9 cellular contexts compared by ENCODE assay signal in the genomic region with DNA sequence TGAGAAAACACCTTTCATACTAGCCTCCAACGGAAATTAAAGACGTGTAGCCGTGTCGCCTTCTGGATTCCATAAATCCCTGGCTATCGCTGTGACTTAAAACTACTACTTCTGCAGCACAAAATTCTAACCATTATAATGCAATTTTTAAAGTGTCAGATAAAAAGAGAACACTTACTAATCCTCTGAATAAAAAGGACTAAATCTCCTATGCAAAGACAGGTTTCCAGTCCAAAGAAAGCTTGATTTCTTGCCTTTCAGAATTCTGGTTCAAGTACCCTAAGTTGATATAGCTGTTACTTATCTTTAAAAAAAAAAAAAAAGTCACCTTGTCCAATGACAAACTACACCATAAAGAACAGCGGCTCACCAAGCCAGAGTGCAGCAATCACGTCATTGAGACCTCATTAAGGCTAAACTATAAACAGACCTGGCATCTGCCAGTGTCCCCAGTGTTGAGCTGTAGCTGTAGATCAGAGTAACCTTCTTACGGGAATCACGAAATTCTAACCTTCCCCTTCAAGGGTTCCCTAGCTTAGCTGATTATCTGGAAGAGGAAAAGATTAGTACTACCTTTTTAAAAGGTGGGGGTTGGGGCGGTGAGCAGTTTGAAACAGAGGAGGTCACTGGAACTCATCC. TPM values are rescaled to one million over a fixed set of nuclear protein-coding genes. Genes with fewer than 3 reads are reported as not detected.
DNase-seq lines count a peak whose midpoint lies in the region; ATAC-seq and TF ChIP-seq lines count a peak whose summit lies in the region.
"Had no signal": no experiment of that assay in that cellular context is flagged by ENCODE, and none has a peak within 500 bp of the region (broad histone marks: within the 10 kb centered on the region; RNA-seq: fewer than 3 reads in every experiment).

No MANE protein-coding gene starts in this region.

- CTCF ChIA-PET in A673 (lab: Charles Lee): interaction anchor here (0.6 kb wide), 1 partner anchor 9 kb away, joined by 10 read pairs; no protein-coding TSS in a partner anchor

- H3K4me3 ChIP-seq in A673 (ENCODE audit: low read depth, low read length, poor library complexity, severe bottlenecking): no peak overlapping the region

- peaks cover 10% of the 10 kb centered on the region for H3K4me1 ChIP-seq in A673 (ENCODE audit: insufficient read depth, low read length, poor library complexity, severe bottlenecking)

- H3K36me3 ChIP-seq in A673 (ENCODE audit: insufficient read depth, low read length, poor library complexity, severe bottlenecking): peaks cover 7% of the 10 kb centered on the region

- no peak overlapping the region for H3K27ac Mint-ChIP-seq in central memory CD8-positive, alpha-beta T cell (ENCODE audit: low read depth)
- no peak overlapping the region for H3K27ac Mint-ChIP-seq in natural killer cell treated with Interleukin-12 subunit alpha and Interleukin-12 subunit beta and Interleukin-15 and Interleukin-18, amount 100 ng/mL, for 72 hours

- DNase-seq in ELF-1 (ENCODE audit: low read depth, low spot score): peak; percentile 45
- DNase-seq in NCI-H524 treated with DMSO at 0.1 percent for 48 hours (lab: John Stamatoyannopoulos, UW): peak; percentile 98
- no peak for DNase-seq in central memory CD8-positive, alpha-beta T cell (ENCODE audit: low spot score in 2 of 2)
- DNase-seq in natural killer cell treated with Interleukin-12 subunit alpha and Interleukin-12 subunit beta and Interleukin-15 and Interleukin-18, amount 100 ng/mL, for 72 hours (ENCODE audit: low spot score): no peak
- no peak for DNase-seq in hepatic stellate cell (ENCODE audit: low spot score)
- DNase-seq in germinal center (ENCODE audit: low spot score): no peak
- no peak for DNase-seq in A673 (ENCODE audit: low spot score)
- no peak for DNase-seq in dedifferentiated amniotic fluid mesenchymal stem cell (ENCODE audit: extremely low spot score)
- DNase-seq: KG1 had no signal

- peaks cover 3% of the 10 kb centered on the region for H3K27me3 Mint-ChIP-seq in central memory CD8-positive, alpha-beta T cell
- peaks cover 2 to 4% of the 10 kb centered on the region in 2 donors for H3K27me3 Mint-ChIP-seq in natural killer cell treated with Interleukin-12 subunit alpha and Interleukin-12 subunit beta and Interleukin-15 and Interleukin-18, amount 100 ng/mL, for 72 hours

- H3K27me3 ChIP-seq in A673 (replicated peaks; ENCODE audit: insufficient read depth, low read depth, low read length, poor library complexity): no peaks in the 10 kb centered on the region

- H3K9me3 ChIP-seq in A673 (ENCODE audit: low read depth, low read length, poor library complexity, severe bottlenecking): no peaks in the 10 kb centered on the region

- H3K36me3 Mint-ChIP-seq in central memory CD8-positive, alpha-beta T cell (ENCODE audit: insufficient read depth): peaks cover 24% of the 10 kb centered on the region
- H3K36me3 Mint-ChIP-seq in natural killer cell treated with Interleukin-12 subunit alpha and Interleukin-12 subunit beta and Interleukin-15 and Interleukin-18, amount 100 ng/mL, for 72 hours: peaks cover 6% of the 10 kb centered on the region

- no TSS peak for BruUV-seq in A673 (replicated peaks; lab: Mats Ljungman, UMichigan)

- POLR2A ChIA-PET in A673 (lab: Charles Lee; ENCODE audit: low non-redundant PET): no interaction called here

- no peak overlapping the region for H3K27ac ChIP-seq in A673 (ENCODE audit: low read depth, low read length, poor library complexity, severe bottlenecking)

- no peak for TF ChIP-seq CTCF in A673 (conservative IDR thresholded peaks at IDR 0.05; ENCODE audit: low read depth, low read length)

- H3K4me3 Mint-ChIP-seq in central memory CD8-positive, alpha-beta T cell: peak overlapping the region; percentile 99
- H3K4me3 Mint-ChIP-seq in natural killer cell treated with Interleukin-12 subunit alpha and Interleukin-12 subunit beta and Interleukin-15 and Interleukin-18, amount 100 ng/mL, for 72 hours: peak overlapping the region; percentile 100

- ATAC-seq in central memory CD8-positive, alpha-beta T cell (replicated peaks; ENCODE audit: extremely low read depth, poor library complexity, severe bottlenecking): no peak
- no peak for ATAC-seq in natural killer cell treated with Interleukin-12 subunit alpha and Interleukin-12 subunit beta and Interleukin-15 and Interleukin-18, amount 100 ng/mL, for 72 hours

- intact Hi-C loops in A673 (cut with micrococcal nuclease; ENCODE audit: unreplicated experiment): loop anchor here (5.0 kb wide), 1 partner anchor 118 kb away; no protein-coding TSS in a partner anchor

- H3K4me1 Mint-ChIP-seq in central memory CD8-positive, alpha-beta T cell: peaks cover 24% of the 10 kb centered on the region
- H3K4me1 Mint-ChIP-seq in natural killer cell treated with Interleukin-12 subunit alpha and Interleukin-12 subunit beta and Interleukin-15 and Interleukin-18, amount 100 ng/mL, for 72 hours (ENCODE audit: low read depth in 2 of 2): peaks cover 22 to 28% of the 10 kb centered on the region in 2 donors

- H3K9me3 Mint-ChIP-seq in central memory CD8-positive, alpha-beta T cell: no peaks in the 10 kb centered on the region
- no peaks in the 10 kb centered on the region for H3K9me3 Mint-ChIP-seq in natural killer cell treated with Interleukin-12 subunit alpha and Interleukin-12 subunit beta and Interleukin-15 and Interleukin-18, amount 100 ng/mL, for 72 hours

RNA-seq across cellular contexts. Expression of gene ABCC5, which starts 2.2 kb away (rescaled TPM):
- 10 to 100 TPM; 16.3 to 33.6 TPM for total RNA-seq in natural killer cell treated with Interleukin-12 subunit alpha and Interleukin-12 subunit beta and Interleukin-15 and Interleukin-18, amount 100 ng/mL, for 72 hours
- 30.3 and 32.0 TPM in 2 replicates for total RNA-seq in A673 (2021)

RNA-seq across cellular contexts. Expression of gene HTR3D, which starts 16.0 kb away (rescaled TPM):
- not detected for total RNA-seq in natural killer cell treated with Interleukin-12 subunit alpha and Interleukin-12 subunit beta and Interleukin-15 and Interleukin-18, amount 100 ng/mL, for 72 hours
- total RNA-seq in A673 (2021): not detected in 2 replicates

RNA-seq across cellular contexts. Expression of gene HTR3C, which starts 37.3 kb away (rescaled TPM):
- not detected for total RNA-seq in natural killer cell treated with Interleukin-12 subunit alpha and Interleukin-12 subunit beta and Interleukin-15 and Interleukin-18, amount 100 ng/mL, for 72 hours
- total RNA-seq in A673 (2021): not detected in 2 replicates

Comparison
In these comparisons a context has a peak if more than half of its experiments do, and no peak if none do; other contexts are left out.
1. DNase-seq: peak in ELF-1 (single experiment) and NCI-H524 treated with DMSO at 0.1 percent for 48 hours (single experiment); none in central memory CD8-positive, alpha-beta T cell (0 of 2), natural killer cell treated with Interleukin-12 subunit alpha and Interleukin-12 subunit beta and Interleukin-15 and Interleukin-18, amount 100 ng/mL, for 72 hours (single experiment), hepatic stellate cell (single experiment), germinal center (single experiment), A673 (single experiment) and dedifferentiated amniotic fluid mesenchymal stem cell (single experiment).